32 cellular contexts compared by ENCODE assay signal in the genomic region with DNA sequence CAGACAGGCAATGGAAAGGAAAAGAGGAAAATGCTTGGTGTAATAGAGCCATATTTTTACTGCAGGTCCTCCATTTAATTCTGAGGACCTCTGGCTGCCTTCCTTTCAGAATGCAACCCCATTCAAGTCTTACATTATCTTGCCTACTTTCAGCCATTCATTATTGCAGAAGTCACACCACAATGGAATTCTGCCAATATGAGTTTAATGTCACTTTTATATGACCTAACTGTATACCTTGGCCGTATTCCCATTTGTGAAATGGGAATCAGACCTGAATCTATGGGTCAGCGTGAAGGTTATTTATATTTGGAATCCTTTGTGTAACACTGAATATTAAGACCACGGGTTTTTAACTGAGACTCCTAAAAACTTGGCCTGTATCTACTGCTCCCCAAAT.
A peak's percentile ranks its signal among the peaks of the same experiment; 100 is the strongest.
DNase-seq lines count a peak whose midpoint lies in the region; ATAC-seq, FAIRE-seq and TF ChIP-seq lines count a peak whose summit lies in the region.
"Had no signal": no experiment of that assay in that cellular context is flagged by ENCODE, and none has a peak within 500 bp of the region (broad histone marks: within the 10 kb centered on the region; RNA-seq: fewer than 3 reads in every experiment).

No MANE protein-coding gene starts in this region.

- H3K27me3 Mint-ChIP-seq in astrocyte (ENCODE audit: low read depth, unreplicated experiment): no peaks in the 10 kb centered on the region
- no peaks in the 10 kb centered on the region for H3K27me3 Mint-ChIP-seq in nephron (ENCODE audit: low read depth)
- H3K27me3 Mint-ChIP-seq in naive thymus-derived CD8-positive, alpha-beta T cell: no peaks in the 10 kb centered on the region

- no peaks in the 10 kb centered on the region for H3K79me2 ChIP-seq in astrocyte (ENCODE audit: insufficient read depth, low read length)

- H3K9ac ChIP-seq in astrocyte (ENCODE audit: low read length): no peak overlapping the region

- H3K4me1 ChIP-seq in astrocyte (ENCODE audit: insufficient read depth, low read length): peaks cover 8% of the 10 kb centered on the region
- H3K4me1 ChIP-seq: HAP-1, prostate gland, testis had no signal

- DNase-seq in H4 (ENCODE audit: low spot score) (peak; percentile 52), NCI-H1092 treated with DMSO at 0.1 percent for 48 hours (lab: John Stamatoyannopoulos, UW) (peak; percentile 77), astrocyte (ENCODE audit: low read depth) (peak; percentile 20), caudate nucleus (lab: John Stamatoyannopoulos, UW) (no peak)
- no peak for DNase-seq in naive thymus-derived CD8-positive, alpha-beta T cell
- DNase-seq: activated CD4-positive, alpha-beta T cell treated with anti-CD3 and anti-CD28 coated beads, Interleukin-2, amount 50 U/mL, for 1 hour; activated naive CD4-positive, alpha-beta T cell treated with Interleukin-2 at 50 U/mL for 16 hours; activated T-cell treated with anti-CD3 and anti-CD28 coated beads, Interleukin-2, amount 50 U/mL, for 72 hours; brain microvascular endothelial cell; effector CD8-positive, alpha-beta T cell; heart left ventricle; kidney glomerular epithelial cell; MG63; NCI-H146; NCI-H2171; NCI-H510A treated with DMSO at 0.1 percent for 48 hours; Right ventricle myocardium superior; stimulated activated CD4-positive, alpha-beta T cell treated with anti-CD3 and anti-CD28 coated beads, Interleukin-15, amount 100 ng/mL, for 24 hours; stimulated activated naive CD4-positive, alpha-beta T cell treated with Interleukin-2 at 50 U/mL for 16 hours; SW 1271; T1000; testis had no signal

- H3K9me3 Mint-ChIP-seq in astrocyte (ENCODE audit: unreplicated experiment) (no peaks in the 10 kb centered on the region), nephron (peaks cover 2% of the 10 kb centered on the region)
- peaks cover 0 to 19% (median 7%) of the 10 kb centered on the region in 9 donors for H3K9me3 Mint-ChIP-seq in naive thymus-derived CD8-positive, alpha-beta T cell
- H3K9me3 Mint-ChIP-seq: WTC11 had no signal

- H3K36me3 Mint-ChIP-seq in astrocyte (ENCODE audit: low read depth, unreplicated experiment) (peaks cover 2% of the 10 kb centered on the region), nephron (ENCODE audit: low read depth) (no peaks in the 10 kb centered on the region)
- peaks cover 16 to 24% (median 17%) of the 10 kb centered on the region in 3 donors for H3K36me3 Mint-ChIP-seq in naive thymus-derived CD8-positive, alpha-beta T cell
- H3K36me3 Mint-ChIP-seq: WTC11 had no signal

- H3K27me3 ChIP-seq in astrocyte (ENCODE audit: insufficient read depth, low read length): no peaks in the 10 kb centered on the region
- H3K27me3 ChIP-seq: brain microvascular endothelial cell, heart left ventricle, MG63, neutrophil, testis had no signal

- H3K4me1 Mint-ChIP-seq in astrocyte (ENCODE audit: low read depth, unreplicated experiment) (peaks cover 18% of the 10 kb centered on the region), nephron (peaks cover 25% of the 10 kb centered on the region)
- peaks cover 25 to 41% (median 38%) of the 10 kb centered on the region in 4 donors for H3K4me1 Mint-ChIP-seq in naive thymus-derived CD8-positive, alpha-beta T cell

- no peak for ATAC-seq in GM21786 (IDR thresholded peaks at IDR 0.05; ENCODE audit: unreplicated experiment)
- ATAC-seq in naive thymus-derived CD8-positive, alpha-beta T cell: no peak
- ATAC-seq: activated T-cell treated with anti-CD3 and anti-CD28 coated beads, Interleukin-2, amount 50 U/mL, for 72 hours; heart left ventricle; K562; WTC11 had no signal

- H3K27ac Mint-ChIP-seq in astrocyte (ENCODE audit: unreplicated experiment) (no peak overlapping the region), nephron (peak overlapping the region; percentile 27 to 55 (median 47))
- H3K27ac Mint-ChIP-seq in naive thymus-derived CD8-positive, alpha-beta T cell: no peak overlapping the region
- H3K27ac Mint-ChIP-seq: activated T-cell treated with anti-CD3 and anti-CD28 coated beads, Interleukin-2, amount 50 U/mL, for 72 hours; WTC11 had no signal

- H3K4me3 Mint-ChIP-seq in astrocyte (ENCODE audit: unreplicated experiment) (no peak overlapping the region), nephron (no peak overlapping the region)
- no peak overlapping the region for H3K4me3 Mint-ChIP-seq in naive thymus-derived CD8-positive, alpha-beta T cell
- H3K4me3 Mint-ChIP-seq: activated T-cell treated with anti-CD3 and anti-CD28 coated beads, Interleukin-2, amount 50 U/mL, for 72 hours; WTC11 had no signal

- no peaks in the 10 kb centered on the region for H4K20me1 ChIP-seq in astrocyte (ENCODE audit: insufficient read depth, low read length)

- H3K4me3 ChIP-seq in astrocyte (ENCODE audit: insufficient read depth, low read depth, low read length): no peak overlapping the region
- H3K4me3 ChIP-seq: HAP-1, heart left ventricle, K562, MG63, prostate gland, testis had no signal

- H3K4me2 ChIP-seq in astrocyte (ENCODE audit: low read length): no peak overlapping the region

- no peaks in the 10 kb centered on the region for H3K36me3 ChIP-seq in astrocyte (ENCODE audit: insufficient read depth, low read length)
- H3K36me3 ChIP-seq: brain microvascular endothelial cell, HAP-1, heart left ventricle, MG63, neutrophil, prostate gland had no signal

- H2AFZ ChIP-seq in astrocyte (ENCODE audit: low read depth, low read length): no peak overlapping the region

- H3K27ac ChIP-seq in astrocyte (ENCODE audit: low read depth, low read length) (no peak overlapping the region), caudate nucleus (ENCODE audit: low read depth, low read length) (no peak overlapping the region)
- H3K27ac ChIP-seq: brain microvascular endothelial cell, neutrophil, prostate gland, testis had no signal

- FAIRE-seq in astrocyte (lab: Jason Lieb, UNC): no peak
- FAIRE-seq: D721Med, G401.6, HTR-8/SVneo, K562 had no signal

- TF ChIP-seq CTCF in astrocyte (IDR thresholded peaks at IDR 0.05; ENCODE audit: insufficient read depth, low read depth, low read length): no peak
- no peak for TF ChIP-seq CTCF in nephron (IDR thresholded peaks at IDR 0.05; ENCODE audit: unreplicated experiment in 3 of 3)

- POLR2A ChIA-PET in naive thymus-derived CD8-positive, alpha-beta T cell (lab: Charles Lee): no interaction called here

- H3K9me3 ChIP-seq in astrocyte (ENCODE audit: insufficient read depth, low read depth, low read length): no peaks in the 10 kb centered on the region
- H3K9me3 ChIP-seq: HAP-1, heart left ventricle, MG63, neutrophil, prostate gland, testis had no signal

Comparison
In these comparisons a context has a peak if more than half of its experiments do, and no peak if none do; other contexts are left out.
1. DNase-seq: peak in H4 (single experiment), NCI-H1092 treated with DMSO at 0.1 percent for 48 hours (single experiment) and astrocyte (single experiment); none in caudate nucleus (0 of 61) and naive thymus-derived CD8-positive, alpha-beta T cell (0 of 10).
2. H3K27ac Mint-ChIP-seq: peak in nephron (3 of 3); none in astrocyte (single experiment) and naive thymus-derived CD8-positive, alpha-beta T cell (0 of 10).